Comparison of ENCODE assay signal across 13 cellular contexts in the genomic region with DNA sequence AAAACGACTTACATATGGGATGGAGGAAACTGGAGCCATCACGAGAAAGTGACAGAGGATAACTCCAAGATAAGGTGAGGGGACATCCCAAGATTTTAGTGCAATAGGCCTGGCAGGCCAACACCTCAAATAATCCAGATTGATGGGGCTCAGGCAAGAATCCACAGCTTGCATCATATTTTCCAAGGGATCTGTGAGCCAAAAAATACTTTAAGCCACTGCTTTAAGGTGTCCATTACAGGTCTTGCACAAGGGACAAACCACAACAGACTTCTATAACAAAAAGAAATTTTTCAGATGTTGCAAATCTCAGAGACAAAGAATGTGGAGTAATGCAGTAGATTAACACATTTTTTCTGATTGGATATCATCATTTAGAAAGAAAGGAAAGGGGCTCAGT. TPM values are rescaled to one million over a fixed set of nuclear protein-coding genes. Genes with fewer than 3 reads are reported as not detected.
DNase-seq lines count a peak whose midpoint lies in the region; ATAC-seq and TF ChIP-seq lines count a peak whose summit lies in the region.
"Had no signal": no experiment of that assay in that cellular context is flagged by ENCODE, and none has a peak within 500 bp of the region (broad histone marks: within the 10 kb centered on the region; RNA-seq: fewer than 3 reads in every experiment).

No MANE protein-coding gene starts in this region.

- no peak overlapping the region for H3K4ac ChIP-seq in mesendoderm (ENCODE audit: low read depth, low read length)

- peaks cover 32% of the 10 kb centered on the region for H3K79me2 ChIP-seq in mesendoderm (ENCODE audit: control insufficient read depth, insufficient read depth, low read length)

- H3K27ac ChIP-seq in HEK293 (ENCODE audit: extremely low read depth, low read depth, low read length), result no peak overlapping the region
- H3K27ac ChIP-seq in mesendoderm (ENCODE audit: low read depth, low read length), result no peak overlapping the region

- POLR2A ChIA-PET in HEK293 (lab: Yijun Ruan, JAX), result no interaction called here
- POLR2A ChIA-PET in HEK293T (lab: Yijun Ruan, JAX), result no interaction called here

- H3K4me2 ChIP-seq in mesendoderm (ENCODE audit: low read length), result no peak overlapping the region

- intact Hi-C loops in Right ventricle myocardium superior (cut with DNase I), result loop anchor here (5.0 kb wide), 1 partner anchor 43 kb away; no protein-coding TSS in a partner anchor

- peak; percentile 60 for ATAC-seq in Right ventricle myocardium superior (ENCODE audit: poor library complexity)
- no peak for ATAC-seq in GM21390 (IDR thresholded peaks at IDR 0.05; ENCODE audit: unreplicated experiment)
- ATAC-seq: naive thymus-derived CD8-positive, alpha-beta T cell had no signal

- no peak overlapping the region for H2BK15ac ChIP-seq in mesendoderm (replicated peaks; ENCODE audit: low read depth)

- TF ChIP-seq CTCF in HEK293 (tag by site-specific recombination; IDR thresholded peaks at IDR 0.05), result no peak

- H2BK5ac ChIP-seq in mesendoderm (ENCODE audit: low read length), result no peak overlapping the region

- CTCF ChIA-PET in HEK293 (lab: Yijun Ruan, JAX) (no interaction called here), HEK293T (lab: Yijun Ruan, JAX) (no interaction called here)

- H3K56ac ChIP-seq in mesendoderm (ENCODE audit: low read length), result no peak overlapping the region

- H2BK120ac ChIP-seq in mesendoderm (ENCODE audit: low read depth, low read length), result no peak overlapping the region

- no peak overlapping the region for H3K23ac ChIP-seq in mesendoderm (ENCODE audit: low read length)

- H3K18ac ChIP-seq in mesendoderm (ENCODE audit: low read length), result no peak overlapping the region

- no peaks in the 10 kb centered on the region for H3K9me3 ChIP-seq in HEK293 (ENCODE audit: control insufficient read depth, insufficient read depth, low read depth, low read length)

- peaks cover 6% of the 10 kb centered on the region for H3K79me1 ChIP-seq in mesendoderm (ENCODE audit: low read length)

- no peak overlapping the region for H4K8ac ChIP-seq in mesendoderm (ENCODE audit: low read depth, low read length)

- no peaks in the 10 kb centered on the region for H3K36me3 ChIP-seq in HEK293 (ENCODE audit: control insufficient read depth in 2 of 2, insufficient read depth in 1 of 2, low read length in 2 of 2)
- no peaks in the 10 kb centered on the region for H3K36me3 ChIP-seq in mesendoderm (ENCODE audit: control insufficient read depth, insufficient read depth, low read length)

- H3K4me3 ChIP-seq in HEK293 (ENCODE audit: low read depth, low read length) (no peak overlapping the region), mesendoderm (ENCODE audit: low read length) (no peak overlapping the region)

- no CpG with 5 or more reads among the region's 2 CpGs for WGBS in mesendoderm (ENCODE audit: extremely low coverage, insufficient coverage, low lambda C conversion rate)

- no peaks in the 10 kb centered on the region; the same call in 1 of the 2 replicates for H3K4me1 ChIP-seq in HEK293 (ENCODE audit: control insufficient read depth, insufficient read depth, low read length)
- no peaks in the 10 kb centered on the region for H3K4me1 ChIP-seq in mesendoderm (ENCODE audit: control insufficient read depth, low read depth, low read length)

- no peak overlapping the region for H4K5ac ChIP-seq in mesendoderm (ENCODE audit: low read length)

- H3K27me3 ChIP-seq in mesendoderm (ENCODE audit: insufficient read depth, low read length, poor library complexity), result no peaks in the 10 kb centered on the region

- DNase-seq in astrocyte of the hippocampus (ENCODE audit: low read depth, low spot score) (peak; percentile 76), Right ventricle myocardium superior (no peak), stromal cell of bone marrow (ENCODE audit: low read depth) (peak; percentile 73), mesendoderm (no peak), HEK293T (ENCODE audit: extremely low spot score) (no peak), hepatic stellate cell (ENCODE audit: low spot score) (no peak)
- DNase-seq: central memory CD4-positive, alpha-beta T cell; hypothalamus; naive thymus-derived CD8-positive, alpha-beta T cell; NCI-H446 treated with DMSO at 0.1 percent for 48 hours; SW 1271 had no signal

- H3K9ac ChIP-seq in mesendoderm (ENCODE audit: low read length), result no peak overlapping the region

- H2AK5ac ChIP-seq in mesendoderm (ENCODE audit: low read length), result no peak overlapping the region

TF ChIP-seq in HEK293, 187 proteins besides CTCF, POLR2A, EP300 and RAD21:
- TF ChIP-seq PRDM6 (tag by site-specific recombination; IDR thresholded peaks at IDR 0.05) (peak; percentile 68), ZNF701 (tag by site-specific recombination; IDR thresholded peaks at IDR 0.05) (no peak), IKZF3 (tag by site-specific recombination; IDR thresholded peaks at IDR 0.05) (no peak), ZNF266 (tag by site-specific recombination; IDR thresholded peaks at IDR 0.05; ENCODE audit: low read depth) (0 out of 2 replicates have a peak, but pooled peaks have one; percentile 40)

TF ChIP-seq in HEK293T, 16 proteins besides CTCF, POLR2A, EP300 and RAD21:
- TF ChIP-seq FOXA1 (IDR thresholded peaks at IDR 0.05) (no peak), LEF1 (IDR thresholded peaks at IDR 0.05; ENCODE audit: borderline replicate concordance) (no peak), ZNF384 (IDR thresholded peaks at IDR 0.05) (no peak), FOXM1 (IDR thresholded peaks at IDR 0.05; ENCODE audit: borderline replicate concordance) (no peak), TARDBP (IDR thresholded peaks at IDR 0.05) (no peak)

RNA-seq across cellular contexts. Expression of gene DENND5A, which starts 45.6 kb away (rescaled TPM):
- total RNA-seq in Right ventricle myocardium superior, result 96.1 TPM
- polyA plus RNA-seq in mesendoderm (2013, experiment 1 of 2), result 38.4 TPM
- polyA plus RNA-seq in mesendoderm (2013, experiment 2 of 2), result 41.5 TPM

Comparison
In these comparisons a context has a peak if more than half of its experiments do, and no peak if none do; other contexts are left out.
1. DNase-seq: peak in astrocyte of the hippocampus (single experiment) and stromal cell of bone marrow (single experiment); none in Right ventricle myocardium superior (single experiment), mesendoderm (single experiment), HEK293T (single experiment) and hepatic stellate cell (single experiment).